24 cellular contexts compared by ENCODE assay signal in genomic region chr19:19165396-19165795, GRCh38. TPM values are rescaled to one million over a fixed set of nuclear protein-coding genes. Genes with fewer than 3 reads are reported as not detected.
"Had no signal": no experiment of that assay in that cellular context is flagged by ENCODE, and none has a peak within 500 bp of the region (broad histone marks: within the 10 kb centered on the region; RNA-seq: fewer than 3 reads in every experiment).

No MANE protein-coding gene starts in this region.

- FAIRE-seq: islet of Langerhans, urothelium cell line had no signal

- H3K27me3 ChIP-seq: gastrocnemius medialis, heart right ventricle, neutrophil, ovary, suprapubic skin, thyroid gland had no signal

- H3K27ac Mint-ChIP-seq: dendritic cell treated with granulocyte-macrophage colony-stimulating factor and Interleukin-4, amounts not matched to agents 40 ng/mL and 50 ng/mL, for 4 days; effector memory CD8-positive, alpha-beta T cell; naive thymus-derived CD4-positive, alpha-beta T cell; nephron progenitor cell; progenitor cell of endocrine pancreas; type B pancreatic cell had no signal

- H3K4me3 ChIP-seq: esophagus muscularis mucosa, gastrocnemius medialis, heart right ventricle, ovary, smooth muscle cell, suprapubic skin, thyroid gland had no signal

- H3K36me3 ChIP-seq: esophagus muscularis mucosa, gastrocnemius medialis, heart right ventricle, ovary, suprapubic skin, thyroid gland had no signal

- H3K4me3 Mint-ChIP-seq: dendritic cell treated with granulocyte-macrophage colony-stimulating factor and Interleukin-4, amounts not matched to agents 40 ng/mL and 50 ng/mL, for 4 days; effector memory CD8-positive, alpha-beta T cell; naive thymus-derived CD4-positive, alpha-beta T cell; nephron progenitor cell; type B pancreatic cell had no signal

- H3K9me3 ChIP-seq: esophagus muscularis mucosa, gastrocnemius medialis, heart right ventricle, neutrophil, ovary, suprapubic skin, thyroid gland had no signal

- H3K36me3 Mint-ChIP-seq: type B pancreatic cell had no signal

- H3K27ac ChIP-seq: epithelial cell of prostate, esophagus muscularis mucosa, gastrocnemius medialis, heart right ventricle, neutrophil, ovary, suprapubic skin, thyroid gland had no signal

- DNase-seq: effector memory CD8-positive, alpha-beta T cell; gastrocnemius medialis; heart right ventricle; hypothalamus; kidney glomerular epithelial cell; mammary epithelial cell; naive thymus-derived CD4-positive, alpha-beta T cell; nephron progenitor cell; ovary; right cardiac atrium; stimulated activated CD4-positive, alpha-beta T cell treated with anti-CD3 and anti-CD28 coated beads, Interleukin-2, amount 100 ng/mL, for 48 hours; stimulated activated naive CD8-positive, alpha-beta T cell treated with anti-CD3 and anti-CD28 coated beads, Interleukin-15, Interleukin-2, amounts not matched to agents 100 U/mL and 50 U/mL, for 24 hours; thyroid gland had no signal

- H3K4me2 ChIP-seq: smooth muscle cell had no signal

- ATAC-seq: effector memory CD8-positive, alpha-beta T cell; gastrocnemius medialis; heart right ventricle; naive thymus-derived CD4-positive, alpha-beta T cell; right cardiac atrium; stimulated activated naive CD8-positive, alpha-beta T cell treated with anti-CD3 and anti-CD28 coated beads, Interleukin-15, Interleukin-2, amounts not matched to agents 100 U/mL and 50 U/mL, for 24 hours had no signal

- H3K9me3 Mint-ChIP-seq: dendritic cell treated with granulocyte-macrophage colony-stimulating factor and Interleukin-4, amounts not matched to agents 40 ng/mL and 50 ng/mL, for 4 days; effector memory CD8-positive, alpha-beta T cell; nephron progenitor cell; type B pancreatic cell had no signal

RNA-seq across cellular contexts. Expression of gene MEF2B, which starts 4.7 kb away (rescaled TPM):
- total RNA-seq: esophagus muscularis mucosa, fibroblast of villous mesenchyme, smooth muscle cell had no signal
